9 cellular contexts compared by ENCODE assay signal in genomic region chr11:22193348-22194051, GRCh38. TPM values are rescaled to one million over a fixed set of nuclear protein-coding genes. Genes with fewer than 3 reads are reported as not detected.
A peak's percentile ranks its signal among the peaks of the same experiment; 100 is the strongest.
DNase-seq lines count a peak whose midpoint lies in the region; ATAC-seq and TF ChIP-seq lines count a peak whose summit lies in the region.
"Had no signal": no experiment of that assay in that cellular context is flagged by ENCODE, and none has a peak within 500 bp of the region (broad histone marks: within the 10 kb centered on the region; RNA-seq: fewer than 3 reads in every experiment).

No MANE protein-coding gene starts in this region.

- WGBS in gastroesophageal sphincter (ENCODE audit: low coverage in 1 of 2), 2 donors, result 0 to 1% methylated on average over 3 to 7 of the region's 39 CpGs

- H3K4me2 ChIP-seq in neural cell (ENCODE audit: low read length), result peak overlapping the region; percentile 46

- no peaks in the 10 kb centered on the region for H3F3A ChIP-seq in neural cell (ENCODE audit: insufficient read depth, low read length, poor library complexity, severe bottlenecking)

- ATAC-seq in HG02759 (IDR thresholded peaks at IDR 0.05; ENCODE audit: unreplicated experiment) (peak; percentile 34), gastroesophageal sphincter (peak; percentile 31)

- H3K4me1 ChIP-seq in Peyer's patch (no peaks in the 10 kb centered on the region), gastroesophageal sphincter (peaks cover 0 to 46% (median 0%) of the 10 kb centered on the region in 3 donors)

- no peaks in the 10 kb centered on the region for H3K79me2 ChIP-seq in neural cell (replicated peaks; ENCODE audit: insufficient read depth, low read length)

- H3K36me3 ChIP-seq in Peyer's patch (no peaks in the 10 kb centered on the region), gastroesophageal sphincter (no peaks in the 10 kb centered on the region), neural cell (ENCODE audit: insufficient read depth, low read length) (no peaks in the 10 kb centered on the region)

- H2AFZ ChIP-seq in neural cell (ENCODE audit: low read depth, low read length), result peak overlapping the region; percentile 65

- peak overlapping the region; percentile 51 for H3K9ac ChIP-seq in neural cell (ENCODE audit: low read length)

- H3K9me3 ChIP-seq in Peyer's patch, result no peaks in the 10 kb centered on the region
- H3K9me3 ChIP-seq in gastroesophageal sphincter, result no peaks in the 10 kb centered on the region
- no peaks in the 10 kb centered on the region for H3K9me3 ChIP-seq in neural cell (ENCODE audit: low read length)

- TF ChIP-seq CTCF in Peyer's patch (IDR thresholded peaks at IDR 0.05) (no peak), gastroesophageal sphincter (IDR thresholded peaks at IDR 0.05) (no peak), neural cell (IDR thresholded peaks at IDR 0.05; ENCODE audit: poor library complexity, severe bottlenecking) (no peak)

- no peaks in the 10 kb centered on the region for H3K9me2 ChIP-seq in neural cell (ENCODE audit: insufficient read depth, low read length)

- TF ChIP-seq POLR2A in Peyer's patch (IDR thresholded peaks at IDR 0.05), result no peak
- no peak for TF ChIP-seq POLR2A in gastroesophageal sphincter (IDR thresholded peaks at IDR 0.05)

- no peak for TF ChIP-seq RAD21 in neural cell (conservative IDR thresholded peaks at IDR 0.05)

- H3K27ac ChIP-seq in Peyer's patch, result peak overlapping the region in 3 of 4 donors; percentile 44 to 73 (median 65)
- H3K27ac ChIP-seq in gastroesophageal sphincter, result peak overlapping the region; percentile 51 to 87 (median 83)
- H3K27ac ChIP-seq in neural cell (ENCODE audit: low read length), result no peak overlapping the region

- peak; percentile 25 for DNase-seq in NCI-H510A (lab: John Stamatoyannopoulos, UW)
- no peak for DNase-seq in NCI-H510A treated with DMSO at 0.1 percent for 48 hours (lab: John Stamatoyannopoulos, UW)
- peak in 1 of 3 donors; percentile 47 for DNase-seq in Peyer's patch
- DNase-seq in NOMO-1 treated with DMSO at 0.1 percent for 48 hours (lab: John Stamatoyannopoulos, UW; ENCODE audit: unreplicated experiment), result no peak
- no peak for DNase-seq in activated CD4-positive, alpha-beta T cell treated with anti-CD3 and anti-CD28 coated beads, Interleukin-2, amount 50 U/mL, for 1 hour

- no peaks in the 10 kb centered on the region for H4K20me1 ChIP-seq in neural cell (ENCODE audit: insufficient read depth)

- H3K4me3 ChIP-seq in Peyer's patch (peak overlapping the region; percentile 36 to 78 (median 63)), gastroesophageal sphincter (peak overlapping the region; percentile 68 to 80), neural cell (ENCODE audit: low read length) (peak overlapping the region; percentile 77)

- no peak for TF ChIP-seq EP300 in gastroesophageal sphincter (IDR thresholded peaks at IDR 0.05)
- TF ChIP-seq EP300 in neural cell (conservative IDR thresholded peaks at IDR 0.05; ENCODE audit: poor library complexity, severe bottlenecking), result no peak

- H3K27me3 ChIP-seq in Peyer's patch (no peaks in the 10 kb centered on the region), gastroesophageal sphincter (no peaks in the 10 kb centered on the region), neural cell (ENCODE audit: insufficient read depth, low read depth, low read length) (peaks cover 17% of the 10 kb centered on the region)

TF ChIP-seq in neural cell, 6 proteins besides CTCF, POLR2A, EP300 and RAD21:
- TF ChIP-seq, protein P1, sequence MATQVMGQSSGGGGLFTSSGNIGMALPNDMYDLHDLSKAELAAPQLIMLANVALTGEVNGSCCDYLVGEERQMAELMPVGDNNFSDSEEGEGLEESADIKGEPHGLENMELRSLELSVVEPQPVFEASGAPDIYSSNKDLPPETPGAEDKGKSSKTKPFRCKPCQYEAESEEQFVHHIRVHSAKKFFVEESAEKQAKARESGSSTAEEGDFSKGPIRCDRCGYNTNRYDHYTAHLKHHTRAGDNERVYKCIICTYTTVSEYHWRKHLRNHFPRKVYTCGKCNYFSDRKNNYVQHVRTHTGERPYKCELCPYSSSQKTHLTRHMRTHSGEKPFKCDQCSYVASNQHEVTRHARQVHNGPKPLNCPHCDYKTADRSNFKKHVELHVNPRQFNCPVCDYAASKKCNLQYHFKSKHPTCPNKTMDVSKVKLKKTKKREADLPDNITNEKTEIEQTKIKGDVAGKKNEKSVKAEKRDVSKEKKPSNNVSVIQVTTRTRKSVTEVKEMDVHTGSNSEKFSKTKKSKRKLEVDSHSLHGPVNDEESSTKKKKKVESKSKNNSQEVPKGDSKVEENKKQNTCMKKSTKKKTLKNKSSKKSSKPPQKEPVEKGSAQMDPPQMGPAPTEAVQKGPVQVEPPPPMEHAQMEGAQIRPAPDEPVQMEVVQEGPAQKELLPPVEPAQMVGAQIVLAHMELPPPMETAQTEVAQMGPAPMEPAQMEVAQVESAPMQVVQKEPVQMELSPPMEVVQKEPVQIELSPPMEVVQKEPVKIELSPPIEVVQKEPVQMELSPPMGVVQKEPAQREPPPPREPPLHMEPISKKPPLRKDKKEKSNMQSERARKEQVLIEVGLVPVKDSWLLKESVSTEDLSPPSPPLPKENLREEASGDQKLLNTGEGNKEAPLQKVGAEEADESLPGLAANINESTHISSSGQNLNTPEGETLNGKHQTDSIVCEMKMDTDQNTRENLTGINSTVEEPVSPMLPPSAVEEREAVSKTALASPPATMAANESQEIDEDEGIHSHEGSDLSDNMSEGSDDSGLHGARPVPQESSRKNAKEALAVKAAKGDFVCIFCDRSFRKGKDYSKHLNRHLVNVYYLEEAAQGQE (IDR thresholded peaks at IDR 0.05; ENCODE audit: borderline replicate concordance), result no peak
- TF ChIP-seq MXI1 (conservative IDR thresholded peaks at IDR 0.05; ENCODE audit: poor library complexity, severe bottlenecking) (no peak), EZH2 (IDR thresholded peaks at IDR 0.05; ENCODE audit: borderline replicate concordance, insufficient read depth, low read length, poor library complexity, severe bottlenecking) (no peak), SMC3 (conservative IDR thresholded peaks at IDR 0.05; ENCODE audit: poor library complexity) (no peak), TAF1 (IDR thresholded peaks at IDR 0.05; ENCODE audit: low read depth) (no peak), POLR2AphosphoS5 (IDR thresholded peaks at IDR 0.05) (peak; percentile 11)
TF ChIP-seq in neural cell: peak in this region for 1.

RNA-seq across cellular contexts. Expression of gene ANO5, which starts 0.6 kb away (rescaled TPM):
- 10 to 100 TPM in 1 of 4 donors, 1 to 10 TPM in 3; 3.3 to 12.6 (median 6.5) TPM for total RNA-seq in Peyer's patch
- 10 to 100 TPM; 21.5 to 33.2 (median 27.5) TPM for total RNA-seq in gastroesophageal sphincter
- polyA plus RNA-seq in neural cell, result 2.8 and 3.6 TPM in 2 replicates
- polyA minus RNA-seq in neural cell, result 4.9 and 5.8 TPM in 2 replicates
- polyA plus RNA-seq: BJ had no signal
